ENCODE assay signal across 1 cellular context in genomic region chr19:17495639-17496265, GRCh38.
A peak's percentile ranks its signal among the peaks of the same experiment; 100 is the strongest.
TF ChIP-seq lines count a peak whose summit lies in the region.

No MANE protein-coding gene starts in this region.

TF ChIP-seq in HepG2, 621 proteins besides CTCF, POLR2A, EP300 and RAD21:
- TF ChIP-seq TBP (CRISPR knock-in tag; IDR thresholded peaks at IDR 0.05) (no peak), STAT6 (CRISPR knock-in tag; IDR thresholded peaks at IDR 0.05; ENCODE audit: borderline replicate concordance) (no peak), ATF2 (CRISPR knock-in tag; IDR thresholded peaks at IDR 0.05) (no peak), ZNF30 (CRISPR knock-in tag; IDR thresholded peaks at IDR 0.05) (no peak), ZNF44 (CRISPR knock-in tag; IDR thresholded peaks at IDR 0.05) (no peak), ZNF883 (CRISPR knock-in tag; IDR thresholded peaks at IDR 0.05; ENCODE audit: not compliant biosample characterization) (no peak), STAT5B (CRISPR knock-in tag; IDR thresholded peaks at IDR 0.05) (no peak), YEATS2 (CRISPR knock-in tag; IDR thresholded peaks at IDR 0.05; ENCODE audit: borderline replicate concordance) (no peak), SP1 (IDR thresholded peaks at IDR 0.05) (no peak), SP1 (CRISPR knock-in tag; IDR thresholded peaks at IDR 0.05) (0 out of 2 replicates have a peak, but pooled peaks have one; percentile 17), SNAPC5 (CRISPR knock-in tag; IDR thresholded peaks at IDR 0.05; ENCODE audit: borderline replicate concordance) (no peak), HNRNPUL1 (IDR thresholded peaks at IDR 0.05; ENCODE audit: low read depth, low read length) (no peak), JUND (CRISPR knock-in tag; IDR thresholded peaks at IDR 0.05) (no peak), RNF2 (conservative IDR thresholded peaks at IDR 0.05; ENCODE audit: low read depth) (no peak), GATAD1 (CRISPR knock-in tag; IDR thresholded peaks at IDR 0.05) (0 out of 2 replicates have a peak, but pooled peaks have one; percentile 1), ZNF317 (CRISPR knock-in tag; IDR thresholded peaks at IDR 0.05) (no peak), ZNF431 (CRISPR knock-in tag; IDR thresholded peaks at IDR 0.05; ENCODE audit: borderline replicate concordance, low read depth) (no peak), IRF2 (CRISPR knock-in tag; IDR thresholded peaks at IDR 0.05) (no peak), ZNF841 (CRISPR knock-in tag; IDR thresholded peaks at IDR 0.05; ENCODE audit: borderline replicate concordance) (no peak), NBN (conservative IDR thresholded peaks at IDR 0.05) (no peak), RBM39 (IDR thresholded peaks at IDR 0.05; ENCODE audit: low read depth, low read length, poor library complexity, severe bottlenecking) (no peak), SP140L (CRISPR knock-in tag; IDR thresholded peaks at IDR 0.05; ENCODE audit: borderline replicate concordance) (no peak), SMAD1 (CRISPR knock-in tag; IDR thresholded peaks at IDR 0.05; ENCODE audit: borderline replicate concordance, low read depth) (0 out of 2 replicates have a peak, but pooled peaks have one; percentile 5), MBD4 (IDR thresholded peaks at IDR 0.05; ENCODE audit: borderline replicate concordance, low read length) (no peak), ZNF558 (CRISPR knock-in tag; IDR thresholded peaks at IDR 0.05; ENCODE audit: borderline replicate concordance) (no peak), PRPF4 (IDR thresholded peaks at IDR 0.05; ENCODE audit: low read depth, low read length, poor library complexity, severe bottlenecking) (no peak), ZBTB4 (CRISPR knock-in tag; IDR thresholded peaks at IDR 0.05; ENCODE audit: borderline replicate concordance) (no peak), HOXA3 (CRISPR knock-in tag; IDR thresholded peaks at IDR 0.05) (no peak), ZNF225 (CRISPR knock-in tag; IDR thresholded peaks at IDR 0.05) (0 out of 2 replicates have a peak, but pooled peaks have one; percentile 3)
- TF ChIP-seq, protein P1, sequence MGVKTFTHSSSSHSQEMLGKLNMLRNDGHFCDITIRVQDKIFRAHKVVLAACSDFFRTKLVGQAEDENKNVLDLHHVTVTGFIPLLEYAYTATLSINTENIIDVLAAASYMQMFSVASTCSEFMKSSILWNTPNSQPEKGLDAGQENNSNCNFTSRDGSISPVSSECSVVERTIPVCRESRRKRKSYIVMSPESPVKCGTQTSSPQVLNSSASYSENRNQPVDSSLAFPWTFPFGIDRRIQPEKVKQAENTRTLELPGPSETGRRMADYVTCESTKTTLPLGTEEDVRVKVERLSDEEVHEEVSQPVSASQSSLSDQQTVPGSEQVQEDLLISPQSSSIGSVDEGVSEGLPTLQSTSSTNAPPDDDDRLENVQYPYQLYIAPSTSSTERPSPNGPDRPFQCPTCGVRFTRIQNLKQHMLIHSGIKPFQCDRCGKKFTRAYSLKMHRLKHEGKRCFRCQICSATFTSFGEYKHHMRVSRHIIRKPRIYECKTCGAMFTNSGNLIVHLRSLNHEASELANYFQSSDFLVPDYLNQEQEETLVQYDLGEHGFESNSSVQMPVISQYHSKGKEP (CRISPR knock-in tag; IDR thresholded peaks at IDR 0.05), result no peak
- TF ChIP-seq, protein P2, sequence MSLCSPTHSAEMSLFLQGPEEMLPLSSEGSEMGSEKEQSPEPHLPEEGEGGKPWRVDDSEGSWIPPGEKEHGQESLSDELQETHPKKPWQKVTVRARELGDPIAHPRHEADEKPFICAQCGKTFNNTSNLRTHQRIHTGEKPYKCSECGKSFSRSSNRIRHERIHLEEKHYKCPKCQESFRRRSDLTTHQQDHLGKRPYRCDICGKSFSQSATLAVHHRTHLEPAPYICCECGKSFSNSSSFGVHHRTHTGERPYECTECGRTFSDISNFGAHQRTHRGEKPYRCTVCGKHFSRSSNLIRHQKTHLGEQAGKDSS (CRISPR knock-in tag; IDR thresholded peaks at IDR 0.05; ENCODE audit: borderline replicate concordance, low read depth), result no peak
- TF ChIP-seq, protein P3, sequence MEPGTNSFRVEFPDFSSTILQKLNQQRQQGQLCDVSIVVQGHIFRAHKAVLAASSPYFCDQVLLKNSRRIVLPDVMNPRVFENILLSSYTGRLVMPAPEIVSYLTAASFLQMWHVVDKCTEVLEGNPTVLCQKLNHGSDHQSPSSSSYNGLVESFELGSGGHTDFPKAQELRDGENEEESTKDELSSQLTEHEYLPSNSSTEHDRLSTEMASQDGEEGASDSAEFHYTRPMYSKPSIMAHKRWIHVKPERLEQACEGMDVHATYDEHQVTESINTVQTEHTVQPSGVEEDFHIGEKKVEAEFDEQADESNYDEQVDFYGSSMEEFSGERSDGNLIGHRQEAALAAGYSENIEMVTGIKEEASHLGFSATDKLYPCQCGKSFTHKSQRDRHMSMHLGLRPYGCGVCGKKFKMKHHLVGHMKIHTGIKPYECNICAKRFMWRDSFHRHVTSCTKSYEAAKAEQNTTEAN (CRISPR knock-in tag; conservative IDR thresholded peaks at IDR 0.05), result no peak
- TF ChIP-seq, protein P4, sequence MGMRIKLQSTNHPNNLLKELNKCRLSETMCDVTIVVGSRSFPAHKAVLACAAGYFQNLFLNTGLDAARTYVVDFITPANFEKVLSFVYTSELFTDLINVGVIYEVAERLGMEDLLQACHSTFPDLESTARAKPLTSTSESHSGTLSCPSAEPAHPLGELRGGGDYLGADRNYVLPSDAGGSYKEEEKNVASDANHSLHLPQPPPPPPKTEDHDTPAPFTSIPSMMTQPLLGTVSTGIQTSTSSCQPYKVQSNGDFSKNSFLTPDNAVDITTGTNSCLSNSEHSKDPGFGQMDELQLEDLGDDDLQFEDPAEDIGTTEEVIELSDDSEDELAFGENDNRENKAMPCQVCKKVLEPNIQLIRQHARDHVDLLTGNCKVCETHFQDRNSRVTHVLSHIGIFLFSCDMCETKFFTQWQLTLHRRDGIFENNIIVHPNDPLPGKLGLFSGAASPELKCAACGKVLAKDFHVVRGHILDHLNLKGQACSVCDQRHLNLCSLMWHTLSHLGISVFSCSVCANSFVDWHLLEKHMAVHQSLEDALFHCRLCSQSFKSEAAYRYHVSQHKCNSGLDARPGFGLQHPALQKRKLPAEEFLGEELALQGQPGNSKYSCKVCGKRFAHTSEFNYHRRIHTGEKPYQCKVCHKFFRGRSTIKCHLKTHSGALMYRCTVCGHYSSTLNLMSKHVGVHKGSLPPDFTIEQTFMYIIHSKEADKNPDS (CRISPR knock-in tag; IDR thresholded peaks at IDR 0.05), result no peak
TF ChIP-seq in HepG2: peak in this region for 4.
